19 cellular contexts compared by ENCODE assay signal in the genomic region with DNA sequence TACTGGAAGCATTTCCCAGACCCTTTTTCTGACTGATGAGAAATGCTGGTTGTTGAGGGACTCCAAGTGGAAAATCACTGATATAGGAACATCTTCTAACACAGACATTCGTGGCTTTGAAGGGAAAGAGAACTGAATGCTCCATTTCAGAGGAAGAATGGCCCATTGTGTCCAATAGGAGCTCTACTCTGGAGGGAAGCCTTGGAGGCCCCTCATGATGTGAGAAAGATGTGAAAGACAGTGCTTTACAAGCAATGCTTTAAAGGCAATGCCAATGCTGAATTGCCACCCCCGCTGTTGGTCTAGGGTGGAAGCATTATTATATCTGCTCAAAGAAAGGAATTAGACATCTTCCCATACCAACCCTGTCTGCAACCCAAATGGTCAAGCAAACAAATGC. TPM values are rescaled to one million over a fixed set of nuclear protein-coding genes. Genes with fewer than 3 reads are reported as not detected.
"Had no signal": no experiment of that assay in that cellular context is flagged by ENCODE, and none has a peak within 500 bp of the region (broad histone marks: within the 10 kb centered on the region; RNA-seq: fewer than 3 reads in every experiment).

No MANE protein-coding gene starts in this region.

- H3K27me3 ChIP-seq: colonic mucosa, ovary, upper lobe of right lung had no signal

- H3K27ac Mint-ChIP-seq: activated T-cell treated with anti-CD3 and anti-CD28 coated beads, Interleukin-2, amount 50 U/mL, for 72 hours; naive thymus-derived CD4-positive, alpha-beta T cell; stimulated activated memory B cell treated with anti-CD40 and anti-IgM and Interleukin-4, amounts not matched to agents 10 μg/mL and 1 μg/mL and 100 μg/mL, for 72 hours; T-cell had no signal

- H3K4me2 ChIP-seq: smooth muscle cell had no signal

- H3K4me1 Mint-ChIP-seq: central memory CD8-positive, alpha-beta T cell; naive thymus-derived CD4-positive, alpha-beta T cell; stimulated activated memory B cell treated with anti-CD40 and anti-IgM and Interleukin-4, amounts not matched to agents 10 μg/mL and 1 μg/mL and 100 μg/mL, for 72 hours; T-cell had no signal

- DNase-seq: activated CD4-positive, alpha-beta T cell treated with anti-CD3 and anti-CD28 coated beads, Interleukin-2, amount 50 U/mL, for 1 hour; activated CD8-positive, alpha-beta memory T cell treated with anti-CD3 and anti-CD28 coated beads, Interleukin-2, amount 50 U/mL, for 48 hours; activated effector memory CD4-positive, alpha-beta T cell treated with anti-CD3 and anti-CD28 coated beads, Interleukin-2, amount 50 U/mL, for 16 hours; activated naive CD4-positive, alpha-beta T cell treated with anti-CD3 and anti-CD28 coated beads, Interleukin-2, amount 50 U/mL, for 16 hours; activated T-cell treated with anti-CD3 and anti-CD28 coated beads, Interleukin-2, amount 50 U/mL, for 72 hours; aorta; colonic mucosa; erythroblast; mesenchymal stem cell; naive thymus-derived CD4-positive, alpha-beta T cell; ovary; stimulated activated CD4-positive, alpha-beta T cell treated with anti-CD3 and anti-CD28 coated beads, Interleukin-4, amount 100 ng/mL, for 4 hours; T-cell; upper lobe of right lung had no signal

- H3K27ac ChIP-seq: colonic mucosa, ovary, upper lobe of right lung had no signal

- H3K9me3 ChIP-seq: colonic mucosa, ovary, upper lobe of right lung had no signal

- H3K4me3 Mint-ChIP-seq: activated T-cell treated with anti-CD3 and anti-CD28 coated beads, Interleukin-2, amount 50 U/mL, for 72 hours; central memory CD8-positive, alpha-beta T cell; naive thymus-derived CD4-positive, alpha-beta T cell; stimulated activated memory B cell treated with anti-CD40 and anti-IgM and Interleukin-4, amounts not matched to agents 10 μg/mL and 1 μg/mL and 100 μg/mL, for 72 hours; T-cell had no signal

- ATAC-seq: activated CD4-positive, CD25-positive, alpha-beta regulatory T cell treated with anti-CD3 and anti-CD28 coated beads, Interleukin-2, amount 50 U/mL, for 24 hours; activated T-cell treated with anti-CD3 and anti-CD28 coated beads, Interleukin-2, amount 50 U/mL, for 72 hours; naive thymus-derived CD4-positive, alpha-beta T cell; sciatic nerve; stimulated activated memory B cell treated with anti-CD40 and anti-IgM and Interleukin-4, amounts not matched to agents 10 μg/mL and 1 μg/mL and 100 μg/mL, for 72 hours; T-cell; upper lobe of right lung had no signal

- H3K9me3 Mint-ChIP-seq: activated T-cell treated with anti-CD3 and anti-CD28 coated beads, Interleukin-2, amount 50 U/mL, for 72 hours; central memory CD8-positive, alpha-beta T cell; stimulated activated memory B cell treated with anti-CD40 and anti-IgM and Interleukin-4, amounts not matched to agents 10 μg/mL and 1 μg/mL and 100 μg/mL, for 72 hours; T-cell had no signal

- H3K4me3 ChIP-seq: colonic mucosa, ovary, smooth muscle cell, upper lobe of right lung had no signal

- H3K36me3 ChIP-seq: colonic mucosa, ovary, upper lobe of right lung had no signal

- H3K36me3 Mint-ChIP-seq: naive thymus-derived CD4-positive, alpha-beta T cell; stimulated activated memory B cell treated with anti-CD40 and anti-IgM and Interleukin-4, amounts not matched to agents 10 μg/mL and 1 μg/mL and 100 μg/mL, for 72 hours; T-cell had no signal

- H3K4me1 ChIP-seq: colonic mucosa, upper lobe of right lung had no signal

RNA-seq across cellular contexts. Expression of a gene that starts 13.7 kb away (rescaled TPM):
- total RNA-seq: activated T-cell treated with anti-CD3 and anti-CD28 coated beads, Interleukin-2, amount 50 U/mL, for 72 hours had no signal
- polyA plus RNA-seq: naive thymus-derived CD4-positive, alpha-beta T cell had no signal
